Comparison of ENCODE assay signal across 12 cellular contexts in genomic region chr22:20904008-20904979, GRCh38. TPM values are rescaled to one million over a fixed set of nuclear protein-coding genes. Genes with fewer than 3 reads are reported as not detected.
DNase-seq lines count a peak whose midpoint lies in the region; ATAC-seq and TF ChIP-seq lines count a peak whose summit lies in the region.
"Had no signal": no experiment of that assay in that cellular context is flagged by ENCODE, and none has a peak within 500 bp of the region (broad histone marks: within the 10 kb centered on the region; RNA-seq: fewer than 3 reads in every experiment).

No MANE protein-coding gene starts in this region.

- H3K4me3 ChIP-seq in kidney epithelial cell (ENCODE audit: low read depth, low read length), result no peak overlapping the region
- H3K4me3 ChIP-seq: BLaER1 treated with 17β-estradiol and CSF1 and Interleukin-3, amounts not matched to agents 10 nM and 100 nM had no signal

- H3K27me3 ChIP-seq in kidney epithelial cell (ENCODE audit: control insufficient read depth, insufficient read depth, low read length), result no peaks in the 10 kb centered on the region
- H3K27me3 ChIP-seq: BLaER1 treated with 17β-estradiol and CSF1 and Interleukin-3, amounts not matched to agents 10 nM and 100 nM had no signal

- intact Hi-C loops in natural killer cell (cut with micrococcal nuclease), result no loop called here

- no peak for DNase-seq in natural killer cell treated with Interleukin-12 subunit alpha and Interleukin-12 subunit beta and Interleukin-15 and Interleukin-18, amount 100 ng/mL, for 72 hours (ENCODE audit: low spot score)
- DNase-seq in natural killer cell (no peak), kidney epithelial cell (ENCODE audit: low read depth) (peak; percentile 84)
- DNase-seq: NCI-H510A; stimulated activated CD4-positive, alpha-beta T cell treated with anti-CD3 and anti-CD28 coated beads, Interleukin-4, amount 100 ng/mL, for 24 hours had no signal

- H3K4me1 Mint-ChIP-seq in natural killer cell treated with Interleukin-12 subunit alpha and Interleukin-12 subunit beta and Interleukin-15 and Interleukin-18, amount 100 ng/mL, for 72 hours (ENCODE audit: low read depth in 2 of 2), result peaks cover 0 to 5% of the 10 kb centered on the region in 2 donors
- no peaks in the 10 kb centered on the region for H3K4me1 Mint-ChIP-seq in natural killer cell
- no peaks in the 10 kb centered on the region for H3K4me1 Mint-ChIP-seq in activated T-helper 17 cell treated with anti-CD3 and anti-CD28 coated beads, Interleukin-2, amount 50 U/mL, for 72 hours

- H3K9me3 Mint-ChIP-seq in natural killer cell treated with Interleukin-12 subunit alpha and Interleukin-12 subunit beta and Interleukin-15 and Interleukin-18, amount 100 ng/mL, for 72 hours, result no peaks in the 10 kb centered on the region
- H3K9me3 Mint-ChIP-seq in natural killer cell, result no peaks in the 10 kb centered on the region
- no peaks in the 10 kb centered on the region for H3K9me3 Mint-ChIP-seq in activated T-helper 17 cell treated with anti-CD3 and anti-CD28 coated beads, Interleukin-2, amount 50 U/mL, for 72 hours

- no peaks in the 10 kb centered on the region for H3K36me3 ChIP-seq in kidney epithelial cell (ENCODE audit: control insufficient read depth, insufficient read depth, low read length)
- H3K36me3 ChIP-seq: BLaER1 treated with 17β-estradiol and CSF1 and Interleukin-3, amounts not matched to agents 10 nM and 100 nM had no signal

- no peaks in the 10 kb centered on the region for H3K27me3 Mint-ChIP-seq in natural killer cell treated with Interleukin-12 subunit alpha and Interleukin-12 subunit beta and Interleukin-15 and Interleukin-18, amount 100 ng/mL, for 72 hours
- no peaks in the 10 kb centered on the region for H3K27me3 Mint-ChIP-seq in natural killer cell (ENCODE audit: low read depth in 2 of 2)
- no peaks in the 10 kb centered on the region for H3K27me3 Mint-ChIP-seq in activated T-helper 17 cell treated with anti-CD3 and anti-CD28 coated beads, Interleukin-2, amount 50 U/mL, for 72 hours

- H3K27ac Mint-ChIP-seq in natural killer cell treated with Interleukin-12 subunit alpha and Interleukin-12 subunit beta and Interleukin-15 and Interleukin-18, amount 100 ng/mL, for 72 hours, result peak overlapping the region in 1 of 2 donors; percentile 19
- H3K27ac Mint-ChIP-seq in natural killer cell, result no peak overlapping the region
- no peak overlapping the region for H3K27ac Mint-ChIP-seq in activated T-helper 17 cell treated with anti-CD3 and anti-CD28 coated beads, Interleukin-2, amount 50 U/mL, for 72 hours

- H3K4me3 Mint-ChIP-seq in natural killer cell treated with Interleukin-12 subunit alpha and Interleukin-12 subunit beta and Interleukin-15 and Interleukin-18, amount 100 ng/mL, for 72 hours, result no peak overlapping the region
- no peak overlapping the region for H3K4me3 Mint-ChIP-seq in natural killer cell
- H3K4me3 Mint-ChIP-seq in activated T-helper 17 cell treated with anti-CD3 and anti-CD28 coated beads, Interleukin-2, amount 50 U/mL, for 72 hours, result no peak overlapping the region

- TF ChIP-seq CTCF in natural killer cell (IDR thresholded peaks at IDR 0.05), result no peak
- no peak for TF ChIP-seq CTCF in kidney epithelial cell (IDR thresholded peaks at IDR 0.05; ENCODE audit: insufficient read depth, low read length, poor library complexity, severe bottlenecking)

- peak; percentile 61 to 77 for ATAC-seq in natural killer cell treated with Interleukin-12 subunit alpha and Interleukin-12 subunit beta and Interleukin-15 and Interleukin-18, amount 100 ng/mL, for 72 hours
- ATAC-seq in natural killer cell, result no peak
- ATAC-seq in activated T-helper 17 cell treated with anti-CD3 and anti-CD28 coated beads, Interleukin-2, amount 50 U/mL, for 72 hours (replicated peaks), result peak; percentile 49
- ATAC-seq in GM18517 (IDR thresholded peaks at IDR 0.05; ENCODE audit: unreplicated experiment), result no peak
- no peak for ATAC-seq in HG03175 (IDR thresholded peaks at IDR 0.05; ENCODE audit: unreplicated experiment)
- ATAC-seq in HG02798 (IDR thresholded peaks at IDR 0.05; ENCODE audit: poor library complexity, unreplicated experiment), result no peak
- ATAC-seq in HG03039 (IDR thresholded peaks at IDR 0.05; ENCODE audit: unreplicated experiment), result no peak
- ATAC-seq: activated CD4-positive, CD25-positive, alpha-beta regulatory T cell treated with anti-CD3 and anti-CD28 coated beads, Interleukin-2, amount 50 U/mL, for 24 hours had no signal

- H3K36me3 Mint-ChIP-seq in natural killer cell treated with Interleukin-12 subunit alpha and Interleukin-12 subunit beta and Interleukin-15 and Interleukin-18, amount 100 ng/mL, for 72 hours, result no peaks in the 10 kb centered on the region
- H3K36me3 Mint-ChIP-seq in natural killer cell, result no peaks in the 10 kb centered on the region
- H3K36me3 Mint-ChIP-seq in activated T-helper 17 cell treated with anti-CD3 and anti-CD28 coated beads, Interleukin-2, amount 50 U/mL, for 72 hours (ENCODE audit: low read depth), result no peaks in the 10 kb centered on the region

RNA-seq across cellular contexts. Expression of gene CRKL, which starts 12.9 kb away (rescaled TPM):
- 100 to 1,000 TPM in 1 of 2 donors, 10 to 100 TPM in 1; 78.4 to 105 TPM for total RNA-seq in natural killer cell treated with Interleukin-12 subunit alpha and Interleukin-12 subunit beta and Interleukin-15 and Interleukin-18, amount 100 ng/mL, for 72 hours
- total RNA-seq in natural killer cell (10 to 100 TPM; 50.7 to 71.2 (median 67.4) TPM), kidney epithelial cell (47.7 and 51.1 TPM in 2 replicates)
- total RNA-seq in activated T-helper 17 cell treated with anti-CD3 and anti-CD28 coated beads, Interleukin-2, amount 50 U/mL, for 72 hours, result 100 to 1,000 TPM in 1 of 2 donors, 10 to 100 TPM in 1; 88.5 to 145 TPM

RNA-seq across cellular contexts. Expression of gene SNAP29, which starts 45.5 kb away (rescaled TPM):
- total RNA-seq in natural killer cell treated with Interleukin-12 subunit alpha and Interleukin-12 subunit beta and Interleukin-15 and Interleukin-18, amount 100 ng/mL, for 72 hours, result 10 to 100 TPM; 23.2 to 29.2 TPM
- 10 to 100 TPM; 35.1 to 40.3 (median 36.8) TPM for total RNA-seq in natural killer cell
- 10 to 100 TPM; 22.4 to 29.5 TPM for total RNA-seq in activated T-helper 17 cell treated with anti-CD3 and anti-CD28 coated beads, Interleukin-2, amount 50 U/mL, for 72 hours
- 17.7 and 18.3 TPM in 2 replicates for total RNA-seq in kidney epithelial cell

RNA-seq across cellular contexts. Expression of gene PI4KA, which starts 45.7 kb away (rescaled TPM):
- total RNA-seq in natural killer cell treated with Interleukin-12 subunit alpha and Interleukin-12 subunit beta and Interleukin-15 and Interleukin-18, amount 100 ng/mL, for 72 hours, result 100 to 1,000 TPM in 1 of 2 donors, 10 to 100 TPM in 1; 88.5 to 146 TPM
- total RNA-seq in natural killer cell, result 100 to 1,000 TPM; 208 to 233 (median 215) TPM
- total RNA-seq in activated T-helper 17 cell treated with anti-CD3 and anti-CD28 coated beads, Interleukin-2, amount 50 U/mL, for 72 hours, result 10 to 100 TPM; 72.1 to 96.0 TPM
- total RNA-seq in kidney epithelial cell, result 50.6 and 62.8 TPM in 2 replicates

Comparison
In these comparisons a context has a peak if more than half of its experiments do, and no peak if none do; other contexts are left out.
1. ATAC-seq: peak in natural killer cell treated with Interleukin-12 subunit alpha and Interleukin-12 subunit beta and Interleukin-15 and Interleukin-18, amount 100 ng/mL, for 72 hours (2 of 2) and activated T-helper 17 cell treated with anti-CD3 and anti-CD28 coated beads, Interleukin-2, amount 50 U/mL, for 72 hours (single experiment); none in natural killer cell (0 of 3), GM18517 (single experiment), HG03175 (single experiment), HG02798 (single experiment) and HG03039 (single experiment).